1 cellular context compared by ENCODE assay signal in the genomic region with DNA sequence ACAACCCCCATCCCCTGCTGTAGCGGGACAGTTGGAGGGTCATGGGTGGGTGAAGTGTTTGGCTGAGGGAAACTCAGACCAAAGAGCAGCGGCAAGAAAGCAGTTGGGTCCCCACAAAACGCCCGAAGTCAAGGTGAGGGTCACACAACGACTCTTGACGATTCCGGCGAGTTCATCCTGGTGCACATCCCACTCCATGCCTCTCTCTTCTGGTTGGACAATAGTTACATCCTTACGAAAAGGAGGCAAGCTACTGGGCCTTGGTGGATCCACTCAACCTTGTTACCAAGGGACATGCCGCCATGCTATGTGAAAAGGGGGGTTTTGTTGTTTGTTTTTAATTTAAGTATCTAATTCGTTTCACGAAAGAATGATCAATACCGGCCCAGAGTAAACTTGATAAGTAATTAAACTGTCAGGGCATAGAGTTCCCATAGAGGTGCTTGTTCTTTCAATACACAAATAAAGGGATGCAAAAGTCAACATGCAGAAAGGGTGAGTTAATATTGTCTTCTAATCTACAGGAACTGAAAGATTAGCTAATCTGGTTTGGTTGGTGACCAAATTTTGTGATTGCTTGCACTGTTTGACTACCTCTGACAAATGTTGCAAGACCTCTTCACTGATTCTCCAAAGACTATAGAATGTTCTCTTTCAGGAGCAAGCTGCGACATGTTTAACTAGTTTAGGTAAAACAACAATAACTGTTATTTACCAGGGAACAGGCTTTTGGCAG.
TF ChIP-seq lines count a peak whose summit lies in the region.

No MANE protein-coding gene starts in this region.

TF ChIP-seq in SK-N-SH, 30 proteins besides CTCF, POLR2A, EP300 and RAD21 (continued from another document):
- TF ChIP-seq, protein P1, sequence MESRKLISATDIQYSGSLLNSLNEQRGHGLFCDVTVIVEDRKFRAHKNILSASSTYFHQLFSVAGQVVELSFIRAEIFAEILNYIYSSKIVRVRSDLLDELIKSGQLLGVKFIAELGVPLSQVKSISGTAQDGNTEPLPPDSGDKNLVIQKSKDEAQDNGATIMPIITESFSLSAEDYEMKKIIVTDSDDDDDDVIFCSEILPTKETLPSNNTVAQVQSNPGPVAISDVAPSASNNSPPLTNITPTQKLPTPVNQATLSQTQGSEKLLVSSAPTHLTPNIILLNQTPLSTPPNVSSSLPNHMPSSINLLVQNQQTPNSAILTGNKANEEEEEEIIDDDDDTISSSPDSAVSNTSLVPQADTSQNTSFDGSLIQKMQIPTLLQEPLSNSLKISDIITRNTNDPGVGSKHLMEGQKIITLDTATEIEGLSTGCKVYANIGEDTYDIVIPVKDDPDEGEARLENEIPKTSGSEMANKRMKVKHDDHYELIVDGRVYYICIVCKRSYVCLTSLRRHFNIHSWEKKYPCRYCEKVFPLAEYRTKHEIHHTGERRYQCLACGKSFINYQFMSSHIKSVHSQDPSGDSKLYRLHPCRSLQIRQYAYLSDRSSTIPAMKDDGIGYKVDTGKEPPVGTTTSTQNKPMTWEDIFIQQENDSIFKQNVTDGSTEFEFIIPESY (IDR thresholded peaks at IDR 0.05; ENCODE audit: borderline replicate concordance, low read depth): no peak
- TF ChIP-seq GABPA (IDR thresholded peaks at IDR 0.05; ENCODE audit: low read depth) (no peak), MAX (IDR thresholded peaks at IDR 0.05; ENCODE audit: low read depth) (no peak; the same call in 1 of the 2 replicates), EZH2phosphoT487 (IDR thresholded peaks at IDR 0.05; ENCODE audit: borderline replicate concordance, low read depth) (no peak), IRF3 (IDR thresholded peaks at IDR 0.05; ENCODE audit: low read depth, low read length) (no peak), NFIC (IDR thresholded peaks at IDR 0.05; ENCODE audit: borderline replicate concordance) (no peak), SIN3A (IDR thresholded peaks at IDR 0.05; ENCODE audit: borderline replicate concordance, low read depth, low read length) (no peak), GATA2 (CRISPR knock-in tag; IDR thresholded peaks at IDR 0.05) (no peak), ELF1 (IDR thresholded peaks at IDR 0.05) (no peak), RXRA (IDR thresholded peaks at IDR 0.05; ENCODE audit: borderline replicate concordance, low read depth) (no peak), FOXM1 (IDR thresholded peaks at IDR 0.05; ENCODE audit: low read depth) (no peak), RCOR1 (IDR thresholded peaks at IDR 0.05; ENCODE audit: low read length) (0 out of 2 replicates have a peak, but pooled peaks have one; percentile 33), TCF12 (IDR thresholded peaks at IDR 0.05) (no peak), NRF1 (IDR thresholded peaks at IDR 0.05; ENCODE audit: low read depth, low read length) (no peak), USF1 (IDR thresholded peaks at IDR 0.05; ENCODE audit: borderline replicate concordance, low read depth) (no peak), JUND (IDR thresholded peaks at IDR 0.05) (no peak)
